In the genomic region with DNA sequence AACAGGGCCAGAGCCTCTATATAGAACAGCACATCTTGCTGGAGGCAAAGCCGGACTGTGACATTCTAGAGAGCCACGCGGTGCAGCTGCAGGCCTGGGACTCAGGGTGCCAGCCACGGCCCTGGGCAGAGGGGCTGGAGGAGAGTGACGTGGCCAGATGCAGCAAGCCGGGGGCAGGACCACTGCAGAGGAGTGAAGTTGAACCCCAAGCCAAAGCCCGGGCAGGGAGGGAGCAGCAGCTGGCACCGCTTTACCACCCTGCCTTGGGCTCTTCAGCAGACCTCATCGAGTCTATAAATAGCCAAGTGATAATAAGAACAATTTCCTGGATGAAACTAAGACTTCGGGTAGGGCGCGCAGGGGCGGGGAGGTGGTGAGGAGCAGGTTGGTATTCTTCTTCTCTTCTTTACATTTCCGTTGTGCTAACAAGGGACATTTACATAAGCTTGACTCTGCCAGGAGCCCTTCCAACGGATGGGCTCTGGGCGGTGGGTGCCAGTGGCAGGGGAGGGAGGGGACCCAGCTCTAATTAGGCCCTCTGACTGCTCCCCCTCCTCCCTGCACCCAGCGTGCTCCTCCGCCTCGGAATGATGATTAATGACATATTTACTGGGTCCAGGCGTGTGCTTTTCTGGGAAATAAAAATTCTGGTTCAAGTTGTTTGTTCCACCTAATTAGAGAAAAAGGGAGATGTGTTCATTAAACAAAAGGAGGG, we compare ENCODE assay signal across 7 cellular contexts.
A peak's percentile ranks its signal among the peaks of the same experiment; 100 is the strongest.
DNase-seq lines count a peak whose midpoint lies in the region; ATAC-seq and TF ChIP-seq lines count a peak whose summit lies in the region.

No MANE protein-coding gene starts in this region.

- DNase-seq in H7 (peak; percentile 66), NCI-H1105 (lab: John Stamatoyannopoulos, UW) (peak; percentile 89), GM13977 (ENCODE audit: low spot score) (no peak), kidney glomerular epithelial cell (lab: John Stamatoyannopoulos, UW) (no peak)
- no peak for DNase-seq in activated naive CD8-positive, alpha-beta T cell treated with anti-CD3 and anti-CD28 coated beads, Interleukin-2, amount 10 ng/mL, durations not matched to agents 7 days and 5 days
- peak; percentile 26 for DNase-seq in stimulated activated naive CD8-positive, alpha-beta T cell treated with anti-CD3 and anti-CD28 coated beads, Interleukin-15, Interleukin-2, amounts not matched to agents 100 U/mL and 50 U/mL, for 24 hours

- no peaks in the 10 kb centered on the region for H3K36me3 ChIP-seq in H7 (replicated peaks; ENCODE audit: control insufficient read depth, insufficient read depth, low read length)

- H3K27me3 ChIP-seq in H7 (ENCODE audit: control insufficient read depth, insufficient read depth, low read length), result no peaks in the 10 kb centered on the region

- no peak overlapping the region for H3K4me3 ChIP-seq in H7 (ENCODE audit: insufficient read depth, low read depth, low read length)

- H3K27ac Mint-ChIP-seq in activated naive CD8-positive, alpha-beta T cell treated with anti-CD3 and anti-CD28 coated beads, Interleukin-2, amount 10 ng/mL, durations not matched to agents 7 days and 5 days, result peak overlapping the region; percentile 41

- H3K36me3 Mint-ChIP-seq in activated naive CD8-positive, alpha-beta T cell treated with anti-CD3 and anti-CD28 coated beads, Interleukin-2, amount 10 ng/mL, durations not matched to agents 7 days and 5 days, result no peaks in the 10 kb centered on the region

- TF ChIP-seq CTCF in GM13977 (IDR thresholded peaks at IDR 0.05; ENCODE audit: extremely low read depth, insufficient read depth, missing control alignments), result no peak

- H3K9me3 Mint-ChIP-seq in activated naive CD8-positive, alpha-beta T cell treated with anti-CD3 and anti-CD28 coated beads, Interleukin-2, amount 10 ng/mL, durations not matched to agents 7 days and 5 days, result no peaks in the 10 kb centered on the region

- ATAC-seq in GM18873 (IDR thresholded peaks at IDR 0.05; ENCODE audit: low FRiP score, unreplicated experiment), result peak; percentile 82
- ATAC-seq in activated naive CD8-positive, alpha-beta T cell treated with anti-CD3 and anti-CD28 coated beads, Interleukin-2, amount 10 ng/mL, durations not matched to agents 7 days and 5 days (ENCODE audit: low read depth), result peak; percentile 77
- ATAC-seq in stimulated activated naive CD8-positive, alpha-beta T cell treated with anti-CD3 and anti-CD28 coated beads, Interleukin-15, Interleukin-2, amounts not matched to agents 100 U/mL and 50 U/mL, for 24 hours, result peak; percentile 48

- H3K27me3 Mint-ChIP-seq in activated naive CD8-positive, alpha-beta T cell treated with anti-CD3 and anti-CD28 coated beads, Interleukin-2, amount 10 ng/mL, durations not matched to agents 7 days and 5 days, result peaks cover 5% of the 10 kb centered on the region

- peaks cover 15% of the 10 kb centered on the region for H3K4me1 Mint-ChIP-seq in activated naive CD8-positive, alpha-beta T cell treated with anti-CD3 and anti-CD28 coated beads, Interleukin-2, amount 10 ng/mL, durations not matched to agents 7 days and 5 days

- POLR2A ChIA-PET in activated naive CD8-positive, alpha-beta T cell treated with anti-CD3 and anti-CD28 coated beads, Interleukin-2, amount 10 ng/mL, durations not matched to agents 7 days and 5 days (lab: Charles Lee), result interaction anchor here (2.0 kb wide), 1 partner anchor 15 kb away, joined by 6 read pairs; no protein-coding TSS in a partner anchor

- in situ Hi-C loops in GM13977 (cut with MboI; ENCODE audit: low pct_unique_long_range_greater_than_20kb, low sequenced_read_pairs, unreplicated experiment), result no loop called here

- H3K4me3 Mint-ChIP-seq in activated naive CD8-positive, alpha-beta T cell treated with anti-CD3 and anti-CD28 coated beads, Interleukin-2, amount 10 ng/mL, durations not matched to agents 7 days and 5 days, result peak overlapping the region; percentile 60

Comparison
In these comparisons a context has a peak if more than half of its experiments do, and no peak if none do; other contexts are left out.
1. DNase-seq: peak in H7 (single experiment), NCI-H1105 (single experiment) and stimulated activated naive CD8-positive, alpha-beta T cell treated with anti-CD3 and anti-CD28 coated beads, Interleukin-15, Interleukin-2, amounts not matched to agents 100 U/mL and 50 U/mL, for 24 hours (single experiment); none in activated naive CD8-positive, alpha-beta T cell treated with anti-CD3 and anti-CD28 coated beads, Interleukin-2, amount 10 ng/mL, durations not matched to agents 7 days and 5 days (single experiment), GM13977 (single experiment) and kidney glomerular epithelial cell (single experiment).
2. Peak in every context shown above with its lines, with median percentiles within 50 percentile points of each other: ATAC-seq.